9 cellular contexts compared by ENCODE assay signal in genomic region chr9:21831841-21832509, GRCh38. TPM values are rescaled to one million over a fixed set of nuclear protein-coding genes. Genes with fewer than 3 reads are reported as not detected.
DNase-seq lines count a peak whose midpoint lies in the region; ATAC-seq, FAIRE-seq and TF ChIP-seq lines count a peak whose summit lies in the region.
"Had no signal": no experiment of that assay in that cellular context is flagged by ENCODE, and none has a peak within 500 bp of the region (broad histone marks: within the 10 kb centered on the region; RNA-seq: fewer than 3 reads in every experiment).

No MANE protein-coding gene starts in this region.

- H3K4me1 ChIP-seq in spleen, result peaks cover 10 to 38% (median 24%) of the 10 kb centered on the region in 6 donors

- DNase-seq in GM12865 (ENCODE audit: low read depth) (peak; percentile 85), HTR-8/SVneo (ENCODE audit: insufficient read length, low spot score) (peak; percentile 32), astrocyte of the spinal cord (ENCODE audit: low read depth, low spot score) (peak; percentile 93), non-pigmented ciliary epithelial cell (ENCODE audit: low read depth) (peak; percentile 84), NCI-H524 treated with DMSO at 0.1 percent for 48 hours (lab: John Stamatoyannopoulos, UW) (no peak), spleen (no peak), NCI-H2171 (lab: John Stamatoyannopoulos, UW) (no peak)

- no peaks in the 10 kb centered on the region for H3K9me3 ChIP-seq in spleen
- H3K9me3 ChIP-seq: neutrophil had no signal

- no peak for TF ChIP-seq POLR2A in spleen (IDR thresholded peaks at IDR 0.05)

- WGBS in spleen, 5 donors, result 40 to 58% (median 46%) methylated on average over 8 of the region's 8 CpGs

- no peaks in the 10 kb centered on the region for H3K27me3 ChIP-seq in spleen (replicated peaks in 1 of 7)
- H3K27me3 ChIP-seq: neutrophil had no signal

- intact Hi-C loops in spleen (cut with DNase I; ENCODE audit: low total_unique reads), result no loop called here

- FAIRE-seq in HTR-8/SVneo (lab: Jason Lieb, UNC), result no peak

- peak overlapping the region in 4 of 8 donors; percentile 43 to 62 (median 56) for H3K27ac ChIP-seq in spleen

- in situ Hi-C loops in astrocyte of the spinal cord (cut with HindIII; ENCODE audit: low sequenced_read_pairs), result no loop called here

- peaks cover 0 to 78% (median 34%) of the 10 kb centered on the region in 6 donors for H3K36me3 ChIP-seq in spleen

- TF ChIP-seq CTCF in GM12865 (IDR thresholded peaks at IDR 0.05; ENCODE audit: insufficient read depth, low read depth, low read length, missing control alignments) (no peak), astrocyte of the spinal cord (IDR thresholded peaks at IDR 0.05; ENCODE audit: low read depth, low read length) (no peak), spleen (IDR thresholded peaks at IDR 0.05 in 8 of 11, conservative IDR thresholded peaks at IDR 0.05 in 3 of 11) (no peak)

- H3K4me3 ChIP-seq in GM12865 (ENCODE audit: low read depth, low read length) (no peak overlapping the region), astrocyte of the spinal cord (ENCODE audit: low read depth, low read length) (no peak overlapping the region), spleen (no peak overlapping the region)

- ATAC-seq in GM21515 (IDR thresholded peaks at IDR 0.05; ENCODE audit: unreplicated experiment), result peak; percentile 60

RNA-seq across cellular contexts. Expression of gene MTAP, which starts 29.5 kb away (rescaled TPM):
- 10 to 100 TPM; 26.0 to 56.3 (median 44.9) TPM for total RNA-seq in spleen
- 10 to 100 TPM; 11.9 to 12.9 (median 12.6) TPM for polyA plus RNA-seq in spleen

Comparison
In these comparisons a context has a peak if more than half of its experiments do, and no peak if none do; other contexts are left out.
1. DNase-seq: peak in GM12865 (single experiment), HTR-8/SVneo (single experiment), astrocyte of the spinal cord (single experiment) and non-pigmented ciliary epithelial cell (single experiment); none in NCI-H524 treated with DMSO at 0.1 percent for 48 hours (single experiment), spleen (single experiment) and NCI-H2171 (single experiment).